ENCODE assay signal across 8 cellular contexts in the genomic region with DNA sequence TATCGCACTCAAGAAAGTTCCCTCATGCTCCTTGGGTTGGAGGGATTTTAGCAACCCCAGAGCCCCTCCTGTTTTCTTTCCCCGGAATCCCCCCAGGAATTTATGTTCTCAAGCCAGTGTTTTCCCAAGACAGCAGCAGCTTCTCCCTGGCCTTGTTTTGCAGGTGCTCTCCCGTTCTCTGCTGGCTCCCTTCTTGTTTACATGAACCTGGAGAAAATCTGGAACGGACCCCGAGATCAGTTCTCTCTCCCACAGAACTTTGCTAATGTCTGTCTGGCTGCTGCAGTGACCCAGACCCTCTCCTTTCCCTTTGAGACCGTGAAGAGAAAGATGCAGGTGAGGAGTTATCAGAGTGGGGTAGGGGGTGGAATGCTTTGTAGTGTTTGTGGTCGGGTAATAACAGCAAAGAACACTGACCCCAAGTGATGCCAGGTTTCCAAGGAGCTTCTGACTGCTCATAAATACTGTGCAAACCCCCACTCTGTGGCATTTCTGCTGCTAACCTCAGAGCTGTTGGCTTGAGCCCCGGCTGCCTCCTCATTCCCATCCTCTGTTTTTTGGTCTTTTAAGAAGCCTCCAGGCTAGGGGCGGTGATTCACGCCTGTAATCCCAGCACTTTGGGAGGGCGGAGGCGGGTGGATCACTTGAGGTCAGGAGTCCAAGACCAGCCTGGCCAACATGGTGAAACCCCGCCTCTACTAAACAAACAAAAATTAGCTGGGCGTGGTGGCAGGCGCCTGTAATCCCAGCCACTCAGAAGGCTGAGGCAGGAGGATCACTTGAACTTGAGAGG. TPM values are rescaled to one million over a fixed set of nuclear protein-coding genes. Genes with fewer than 3 reads are reported as not detected.
A peak's percentile ranks its signal among the peaks of the same experiment; 100 is the strongest.
DNase-seq lines count a peak whose midpoint lies in the region; ATAC-seq and TF ChIP-seq lines count a peak whose summit lies in the region.
"Had no signal": no experiment of that assay in that cellular context is flagged by ENCODE, and none has a peak within 500 bp of the region (broad histone marks: within the 10 kb centered on the region; RNA-seq: fewer than 3 reads in every experiment).

No MANE protein-coding gene starts in this region.

- peak; percentile 89 for DNase-seq in H4 (ENCODE audit: low spot score)
- DNase-seq in RWPE2 (ENCODE audit: low spot score) = peak; percentile 65
- DNase-seq in fibroblast of villous mesenchyme (ENCODE audit: low read depth) = peak; percentile 84
- no peak for DNase-seq in OCI-M1 (lab: John Stamatoyannopoulos, UW)
- DNase-seq in NCI-H345 treated with DMSO at 0.1 percent for 48 hours (lab: John Stamatoyannopoulos, UW; ENCODE audit: unreplicated experiment) = no peak
- no peak for DNase-seq in neuronal stem cell (ENCODE audit: low spot score)
- DNase-seq: hippocampal formation had no signal

- no peak overlapping the region for H2BK12ac ChIP-seq in neuronal stem cell (ENCODE audit: low read length)

- H3K27ac ChIP-seq in RWPE2 (ENCODE audit: poor library complexity, severe bottlenecking) (peak overlapping the region; percentile 28), thymus (ENCODE audit: low read depth) (peak overlapping the region; percentile 31), neuronal stem cell (replicated peaks; ENCODE audit: low read length) (no peak overlapping the region)

- peak; percentile 94 for ATAC-seq in RWPE2 (ENCODE audit: low read depth)

- H2AFZ ChIP-seq in neuronal stem cell (ENCODE audit: low read length) = no peak overlapping the region

- no peaks in the 10 kb centered on the region for H3K79me1 ChIP-seq in neuronal stem cell (ENCODE audit: low read depth, low read length)

- no peak overlapping the region for H3K4me2 ChIP-seq in neuronal stem cell (ENCODE audit: insufficient read depth, low read length, poor library complexity, severe bottlenecking)

- H3K9me3 ChIP-seq in RWPE2 (ENCODE audit: severe bottlenecking) (no peaks in the 10 kb centered on the region), thymus (ENCODE audit: control insufficient read depth) (no peaks in the 10 kb centered on the region), neuronal stem cell (replicated peaks in 1 of 2; ENCODE audit: control insufficient read depth in 2 of 2, insufficient read depth in 1 of 2, low read depth in 1 of 2, low read length in 2 of 2) (no peaks in the 10 kb centered on the region)

- H4K91ac ChIP-seq in neuronal stem cell (ENCODE audit: low read depth, low read length, poor library complexity) = no peak overlapping the region

- H3K4me1 ChIP-seq in RWPE2 (ENCODE audit: insufficient read depth, poor library complexity, severe bottlenecking) = peaks cover 3% of the 10 kb centered on the region
- H3K4me1 ChIP-seq in thymus (ENCODE audit: control insufficient read depth, insufficient read depth, low read length) = no peaks in the 10 kb centered on the region
- H3K4me1 ChIP-seq in neuronal stem cell (ENCODE audit: control insufficient read depth in 2 of 2, insufficient read depth in 1 of 2, low read depth in 1 of 2, low read length in 2 of 2) = no peaks in the 10 kb centered on the region

- H2BK120ac ChIP-seq in neuronal stem cell (ENCODE audit: low read depth, low read length) = no peak overlapping the region

- WGBS in thymus = 88% methylated on average over 15 of the region's 15 CpGs
- no CpG with 5 or more reads among the region's 15 CpGs for WGBS in neuronal stem cell (ENCODE audit: extremely low coverage in 2 of 2, insufficient read length in 2 of 2, insufficient replicate concordance in 1 of 2), 2 donors

- H3K18ac ChIP-seq in neuronal stem cell (ENCODE audit: low read length) = no peak overlapping the region

- no peak overlapping the region for H3K23ac ChIP-seq in neuronal stem cell (ENCODE audit: low read depth, low read length, poor library complexity)

- H3K4ac ChIP-seq in neuronal stem cell (ENCODE audit: low read length) = no peak overlapping the region

- no peak overlapping the region for H3K14ac ChIP-seq in neuronal stem cell (ENCODE audit: low read length)

- H3K9ac ChIP-seq in neuronal stem cell (ENCODE audit: low read depth, low read length, poor library complexity) = no peak overlapping the region

- H4K8ac ChIP-seq in neuronal stem cell (ENCODE audit: low read depth, low read length) = no peak overlapping the region

- H3K36me3 ChIP-seq in RWPE2 (ENCODE audit: low read depth) (peaks cover 3% of the 10 kb centered on the region; the same call in 1 of the 2 replicates), thymus (ENCODE audit: control insufficient read depth, insufficient read depth) (no peaks in the 10 kb centered on the region), neuronal stem cell (replicated peaks in 1 of 2; ENCODE audit: control insufficient read depth in 2 of 2, insufficient read depth in 2 of 2, low read length in 2 of 2) (no peaks in the 10 kb centered on the region)

- H3K27me3 ChIP-seq in RWPE2 (ENCODE audit: insufficient read depth, poor library complexity, severe bottlenecking) = no peaks in the 10 kb centered on the region
- no peaks in the 10 kb centered on the region for H3K27me3 ChIP-seq in thymus (ENCODE audit: control insufficient read depth, insufficient read depth)
- no peaks in the 10 kb centered on the region for H3K27me3 ChIP-seq in neuronal stem cell (ENCODE audit: control insufficient read depth in 3 of 3, insufficient read depth in 3 of 3, low read depth in 1 of 3, low read length in 3 of 3)

- no peak overlapping the region for H2AK5ac ChIP-seq in neuronal stem cell (ENCODE audit: low read depth, low read length)

- H3K4me3 ChIP-seq in RWPE2 (ENCODE audit: severe bottlenecking) (no peak overlapping the region), fibroblast of villous mesenchyme (ENCODE audit: low read depth, low read length) (no peak overlapping the region), thymus (ENCODE audit: low read length) (no peak overlapping the region), neuronal stem cell (ENCODE audit: low read length in 2 of 2) (no peak overlapping the region)

- H2BK5ac ChIP-seq in neuronal stem cell (ENCODE audit: low read length) = no peak overlapping the region

- TF ChIP-seq CTCF in RWPE2 (IDR thresholded peaks at IDR 0.05; ENCODE audit: poor library complexity, severe bottlenecking) = no peak
- TF ChIP-seq CTCF in fibroblast of villous mesenchyme (IDR thresholded peaks at IDR 0.05; ENCODE audit: insufficient read depth, low read depth, low read length) = no peak

- no peak overlapping the region for H2BK15ac ChIP-seq in neuronal stem cell (ENCODE audit: low read length)

RNA-seq across cellular contexts. Expression of a gene that starts 11.1 kb away (rescaled TPM):
- 21.5 and 22.0 TPM in 2 replicates for total RNA-seq in H4 (2014; rRNA removed; shearing (Covaris generic))
- 17.4 and 22.0 TPM in 2 replicates for total RNA-seq in fibroblast of villous mesenchyme
- polyA plus RNA-seq in thymus = 8.3 TPM
- polyA plus RNA-seq in neuronal stem cell (2013, experiment 1 of 2) = 2.7 TPM
- 3.1 TPM for polyA plus RNA-seq in neuronal stem cell (2013, experiment 2 of 2)

RNA-seq across cellular contexts. Expression of a gene that starts 58.0 kb away (rescaled TPM):
- total RNA-seq in H4 (2014; rRNA removed; shearing (Covaris generic)) = 399 and 652 TPM in 2 replicates
- 125 and 130 TPM in 2 replicates for total RNA-seq in fibroblast of villous mesenchyme
- polyA plus RNA-seq in thymus = 237 TPM
- polyA plus RNA-seq in neuronal stem cell (2013, experiment 1 of 2) = 273 TPM
- 275 TPM for polyA plus RNA-seq in neuronal stem cell (2013, experiment 2 of 2)

Comparison
In these comparisons a context has a peak if more than half of its experiments do, and no peak if none do; other contexts are left out.
1. DNase-seq: peak in H4 (single experiment), RWPE2 (single experiment) and fibroblast of villous mesenchyme (single experiment); none in OCI-M1 (single experiment), NCI-H345 treated with DMSO at 0.1 percent for 48 hours (single experiment) and neuronal stem cell (single experiment).